ENCODE assay signal across 8 cellular contexts in the genomic region with DNA sequence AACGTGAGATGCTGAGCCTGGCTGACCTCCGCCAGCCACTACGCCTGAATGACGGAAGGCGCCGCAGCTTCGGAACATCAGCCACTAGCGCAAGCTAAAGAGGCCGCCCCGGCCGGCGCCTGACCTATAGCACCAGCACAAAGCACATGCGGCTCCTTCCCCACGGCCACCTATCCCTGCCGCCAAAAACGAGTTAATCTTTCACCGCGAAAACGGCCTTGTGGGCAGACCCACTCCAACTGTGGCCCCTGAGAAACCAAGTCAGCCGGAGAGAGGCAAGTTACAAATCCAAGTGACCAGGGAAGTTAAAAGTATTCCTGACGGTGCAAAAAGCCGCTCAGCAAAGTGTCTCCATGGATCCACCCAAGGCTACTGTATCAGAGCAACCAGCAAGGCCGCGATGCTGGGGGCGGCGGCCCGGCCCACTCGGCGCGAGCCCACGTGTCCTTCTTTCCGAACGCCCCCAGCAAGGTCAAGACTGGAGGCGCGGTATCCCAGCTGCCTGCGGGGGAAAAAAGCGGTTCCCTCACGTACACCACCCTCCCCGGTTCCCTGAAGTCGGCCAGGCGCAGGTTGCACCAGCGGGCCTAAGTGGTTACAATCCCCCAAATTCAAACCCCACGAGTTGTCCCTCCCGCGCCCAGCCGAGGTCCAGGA. TPM values are rescaled to one million over a fixed set of nuclear protein-coding genes. Genes with fewer than 3 reads are reported as not detected.
DNase-seq lines count a peak whose midpoint lies in the region; ATAC-seq and TF ChIP-seq lines count a peak whose summit lies in the region.

No MANE protein-coding gene starts in this region.

- ATAC-seq in HG03045 (IDR thresholded peaks at IDR 0.05; ENCODE audit: unreplicated experiment) (peak; percentile 19), naive B cell (ENCODE audit: low read depth in 2 of 2) (peak in 1 of 2 donors; percentile 3)
- peak; percentile 11 to 23 for ATAC-seq in stimulated activated naive B cell treated with anti-CD40 and anti-IgM and Interleukin-4, amounts not matched to agents 10 μg/mL and 1 μg/mL and 100 μg/mL, for 72 hours (replicated peaks)

- peak overlapping the region; percentile 88 to 98 (median 94) for H3K4me3 Mint-ChIP-seq in naive B cell
- H3K4me3 Mint-ChIP-seq in stimulated activated naive B cell treated with anti-CD40 and anti-IgM and Interleukin-4, amounts not matched to agents 10 μg/mL and 1 μg/mL and 100 μg/mL, for 72 hours = peak overlapping the region; percentile 90 to 96

- H3K4me1 Mint-ChIP-seq in naive B cell = peaks cover 19 to 51% (median 41%) of the 10 kb centered on the region in 3 donors
- H3K4me1 Mint-ChIP-seq in stimulated activated naive B cell treated with anti-CD40 and anti-IgM and Interleukin-4, amounts not matched to agents 10 μg/mL and 1 μg/mL and 100 μg/mL, for 72 hours = peaks cover 22 to 40% of the 10 kb centered on the region in 2 donors

- no peaks in the 10 kb centered on the region for H3K27me3 ChIP-seq in fibroblast of lung (ENCODE audit: control insufficient read depth, insufficient read depth, low read length)

- peak overlapping the region; percentile 89 for H3K9ac ChIP-seq in fibroblast of lung (ENCODE audit: insufficient read depth, low read length)

- peaks cover 80% of the 10 kb centered on the region for H3K79me2 ChIP-seq in fibroblast of lung (ENCODE audit: control insufficient read depth, insufficient read depth, low read length)

- no peak for TF ChIP-seq CTCF in fibroblast of lung (conservative IDR thresholded peaks at IDR 0.05 in 1 of 2, IDR thresholded peaks at IDR 0.05 in 1 of 2; ENCODE audit: low read depth in 1 of 2, low read length in 2 of 2)

- no peaks in the 10 kb centered on the region for H3K9me3 ChIP-seq in fibroblast of lung (ENCODE audit: control insufficient read depth, insufficient read depth, low read depth, low read length)

- H2AFZ ChIP-seq in fibroblast of lung (ENCODE audit: low read length) = peak overlapping the region; percentile 34

- H3K27ac ChIP-seq in fibroblast of lung (ENCODE audit: insufficient read depth, low read length) = peak overlapping the region; percentile 96

- DNase-seq in SKM-1 treated with dmso at 0.1 percent for 144 hours (lab: John Stamatoyannopoulos, UW; ENCODE audit: unreplicated experiment) = peak; percentile 49
- no peak for DNase-seq in SKM-1 (lab: John Stamatoyannopoulos, UW; ENCODE audit: unreplicated experiment)
- DNase-seq in NOMO-1 treated with DMSO at 0.1 percent for 48 hours (lab: John Stamatoyannopoulos, UW; ENCODE audit: unreplicated experiment) = peak; percentile 47
- peak; percentile 23 to 27 for DNase-seq in activated T-helper 1 cell treated with anti-CD3 and anti-CD28 coated beads, Interleukin-2, amount 50 U/mL, for 16 hours (ENCODE audit: low read depth in 1 of 2, low spot score in 1 of 2)
- DNase-seq in fibroblast of lung (ENCODE audit: low read depth in 2 of 2) = peak; percentile 52 to 58
- DNase-seq in naive B cell = peak; percentile 38
- DNase-seq in stimulated activated naive B cell treated with anti-CD40 and anti-IgM and Interleukin-4, amounts not matched to agents 10 μg/mL and 1 μg/mL and 100 μg/mL, for 72 hours = peak; percentile 45

- no peaks in the 10 kb centered on the region for H4K20me1 ChIP-seq in fibroblast of lung (ENCODE audit: control insufficient read depth, extremely low read depth, insufficient read depth, low read length)

- peaks cover 0 to 8% of the 10 kb centered on the region in 2 donors for H3K36me3 Mint-ChIP-seq in naive B cell
- H3K36me3 Mint-ChIP-seq in stimulated activated naive B cell treated with anti-CD40 and anti-IgM and Interleukin-4, amounts not matched to agents 10 μg/mL and 1 μg/mL and 100 μg/mL, for 72 hours = peaks cover 37 to 57% of the 10 kb centered on the region in 2 donors

- H3K4me2 ChIP-seq in fibroblast of lung (ENCODE audit: extremely low read depth, insufficient read depth, low read length) = peak overlapping the region; percentile 93

- H3K36me3 ChIP-seq in fibroblast of lung (ENCODE audit: control insufficient read depth, insufficient read depth, low read length) = peaks cover 9% of the 10 kb centered on the region

- peaks cover 4% of the 10 kb centered on the region for H3K4me1 ChIP-seq in fibroblast of lung (ENCODE audit: control insufficient read depth, extremely low read depth, insufficient read depth, low read length)

- H3K27me3 Mint-ChIP-seq in naive B cell = no peaks in the 10 kb centered on the region
- no peaks in the 10 kb centered on the region for H3K27me3 Mint-ChIP-seq in stimulated activated naive B cell treated with anti-CD40 and anti-IgM and Interleukin-4, amounts not matched to agents 10 μg/mL and 1 μg/mL and 100 μg/mL, for 72 hours

- peak overlapping the region; percentile 89 to 96 (median 92) for H3K4me3 ChIP-seq in fibroblast of lung (replicated peaks in 1 of 4; ENCODE audit: control extremely low read depth in 1 of 4, insufficient read depth in 1 of 4, low read depth in 3 of 4, low read length in 4 of 4)

- peak overlapping the region; percentile 93 to 98 (median 96) for H3K27ac Mint-ChIP-seq in naive B cell
- peak overlapping the region; percentile 97 for H3K27ac Mint-ChIP-seq in stimulated activated naive B cell treated with anti-CD40 and anti-IgM and Interleukin-4, amounts not matched to agents 10 μg/mL and 1 μg/mL and 100 μg/mL, for 72 hours

- H3K9me3 Mint-ChIP-seq in naive B cell = no peaks in the 10 kb centered on the region
- no peaks in the 10 kb centered on the region for H3K9me3 Mint-ChIP-seq in stimulated activated naive B cell treated with anti-CD40 and anti-IgM and Interleukin-4, amounts not matched to agents 10 μg/mL and 1 μg/mL and 100 μg/mL, for 72 hours

RNA-seq across cellular contexts. Expression of gene HSPD1, which starts 0.6 kb away (rescaled TPM):
- 198 and 214 TPM in 2 replicates for total RNA-seq in fibroblast of lung
- polyA plus RNA-seq in fibroblast of lung (175 and 258 TPM in 2 replicates), naive B cell (ENCODE audit: low read depth in 6 of 6) (10 to 100 TPM; 58.5 to 93.4 (median 78.7) TPM)
- polyA plus RNA-seq in fibroblast of lung (2012) = 159 and 258 TPM in 2 replicates
- 74.5 and 119 TPM in 2 replicates for polyA minus RNA-seq in fibroblast of lung (ENCODE audit: low replicate concordance)

RNA-seq across cellular contexts. Expression of gene HSPE1, which starts 1.1 kb away (rescaled TPM):
- total RNA-seq in fibroblast of lung = 87.0 and 92.2 TPM in 2 replicates
- polyA plus RNA-seq in fibroblast of lung (147 and 240 TPM in 2 replicates), naive B cell (ENCODE audit: low read depth in 6 of 6) (100 to 1,000 TPM in 2 of 6 donors, 10 to 100 TPM in 4; 79.9 to 109 (median 93.0) TPM)
- 176 and 219 TPM in 2 replicates for polyA plus RNA-seq in fibroblast of lung (2012)
- polyA minus RNA-seq in fibroblast of lung (ENCODE audit: low replicate concordance) = 0.82 TPM in 1 of 2 replicates, not detected in the other

RNA-seq across cellular contexts. Expression of gene MOB4, which starts 16.8 kb away (rescaled TPM):
- total RNA-seq in fibroblast of lung = 25.9 and 26.6 TPM in 2 replicates
- 61.9 and 70.5 TPM in 2 replicates for polyA plus RNA-seq in fibroblast of lung
- polyA plus RNA-seq in fibroblast of lung (2012) = 37.8 and 43.7 TPM in 2 replicates
- 0.63 and 6.2 TPM in 2 replicates for polyA minus RNA-seq in fibroblast of lung (ENCODE audit: low replicate concordance)
- 10 to 100 TPM; 22.3 to 55.0 (median 43.2) TPM for polyA plus RNA-seq in naive B cell (ENCODE audit: low read depth in 6 of 6)

RNA-seq across cellular contexts. Expression of gene COQ10B, which starts 45.7 kb away (rescaled TPM):
- total RNA-seq in fibroblast of lung = 38.8 and 41.9 TPM in 2 replicates
- polyA plus RNA-seq in fibroblast of lung (9.8 and 11.6 TPM in 2 replicates), naive B cell (ENCODE audit: low read depth in 6 of 6) (10 to 100 TPM; 36.6 to 83.2 (median 48.5) TPM)
- 23.9 and 28.0 TPM in 2 replicates for polyA plus RNA-seq in fibroblast of lung (2012)
- polyA minus RNA-seq in fibroblast of lung (ENCODE audit: low replicate concordance) = 2.2 and 7.8 TPM in 2 replicates
